In genomic region chr16:69469807-69470561, GRCh38 we compare ENCODE assay signal across 9 cellular contexts. TPM values are rescaled to one million over a fixed set of nuclear protein-coding genes. Genes with fewer than 3 reads are reported as not detected.
DNase-seq lines count a peak whose midpoint lies in the region; ATAC-seq and FAIRE-seq lines count a peak whose summit lies in the region.
"Had no signal": no experiment of that assay in that cellular context is flagged by ENCODE, and none has a peak within 500 bp of the region (broad histone marks: within the 10 kb centered on the region; RNA-seq: fewer than 3 reads in every experiment).

No MANE protein-coding gene starts in this region.

- no peak for FAIRE-seq in frontal cortex (lab: Jason Lieb, UNC)
- FAIRE-seq: H1 had no signal

- in situ Hi-C loops in KBM-7 (cut with MboI; ENCODE audit: low pct_unique_long_range_greater_than_20kb, low sequenced_read_pairs) = no loop called here

- DNase-seq in KBM-7 = peak; percentile 87
- peak; percentile 6 for DNase-seq in germinal center (ENCODE audit: low spot score)
- no peak for DNase-seq in frontal cortex (ENCODE audit: low spot score in 2 of 2)
- DNase-seq in middle frontal gyrus (ENCODE audit: extremely low spot score, low spot score) = no peak
- no peak for DNase-seq in HuH-7.5 (ENCODE audit: low spot score)

- ATAC-seq in GM18499 (IDR thresholded peaks at IDR 0.05; ENCODE audit: insufficient read depth, unreplicated experiment) = peak; percentile 46
- peak; percentile 41 for ATAC-seq in GM21526 (IDR thresholded peaks at IDR 0.05; ENCODE audit: low FRiP score, unreplicated experiment)
- no peak for ATAC-seq in GM21367 (IDR thresholded peaks at IDR 0.05; ENCODE audit: unreplicated experiment)

RNA-seq across cellular contexts. Expression of gene CYB5B, which starts 45.6 kb away (rescaled TPM):
- 49.3 TPM for total RNA-seq in frontal cortex

Comparison
In these comparisons a context has a peak if more than half of its experiments do, and no peak if none do; other contexts are left out.
1. DNase-seq: peak in KBM-7 (single experiment) and germinal center (single experiment); none in frontal cortex (0 of 2), middle frontal gyrus (single experiment) and HuH-7.5 (single experiment).